In genomic region chr12:9470367-9470766, GRCh38 we compare ENCODE assay signal across 8 cellular contexts.
A peak's percentile ranks its signal among the peaks of the same experiment; 100 is the strongest.
DNase-seq lines count a peak whose midpoint lies in the region; ATAC-seq, FAIRE-seq and TF ChIP-seq lines count a peak whose summit lies in the region.
"Not testable (repeated sequence)": the region's sequence is repeated elsewhere in the genome, so short reads cannot be mapped to it uniquely, and the experiment has no call there.

No MANE protein-coding gene starts in this region.

- H3K27me3 ChIP-seq in CD4-positive, CD25-positive, alpha-beta regulatory T cell (ENCODE audit: control insufficient read depth, insufficient read depth, low read length) = not testable (repeated sequence)

- POLR2A ChIA-PET in activated CD4-positive, alpha-beta T cell treated with anti-CD3 and anti-CD28 coated beads, Interleukin-2, amount 10 ng/mL, durations not matched to agents 7 days and 5 days (lab: Charles Lee) = not testable (repeated sequence)

- TF ChIP-seq POLR2A in Raji (IDR thresholded peaks at IDR 0.05; ENCODE audit: insufficient read depth, low read depth, low read length) = peak; percentile 37; the same call in 1 of the 2 replicates

- not testable (repeated sequence) for H3K9me3 ChIP-seq in CD4-positive, CD25-positive, alpha-beta regulatory T cell (ENCODE audit: control insufficient read depth in 2 of 2, low read length in 2 of 2)

- DNase-seq in CD4-positive, CD25-positive, alpha-beta regulatory T cell = peak in 1 of 3 donors; percentile 27
- not testable (repeated sequence) for DNase-seq in GM18507 (ENCODE audit: extremely low spot score, insufficient read length, low read depth); activated CD4-positive, alpha-beta T cell treated with anti-CD3 and anti-CD28 coated beads, Interleukin-2, amount 10 ng/mL, durations not matched to agents 7 days and 5 days; effector memory CD8-positive, alpha-beta T cell; stimulated activated naive B cell treated with anti-CD40 and anti-IgM and Interleukin-4, amounts not matched to agents 10 μg/mL and 1 μg/mL and 100 μg/mL, for 72 hours

- H3K4me3 ChIP-seq in CD4-positive, CD25-positive, alpha-beta regulatory T cell (ENCODE audit: low read depth, low read length) = not testable (repeated sequence)

- H3K27ac Mint-ChIP-seq in CD4-positive, CD25-positive, alpha-beta regulatory T cell = peak overlapping the region in 2 of 3 donors; percentile 21 to 86
- H3K27ac Mint-ChIP-seq in activated CD4-positive, alpha-beta T cell treated with anti-CD3 and anti-CD28 coated beads, Interleukin-2, amount 10 ng/mL, durations not matched to agents 7 days and 5 days = peak overlapping the region; percentile 65
- peak overlapping the region; percentile 75 for H3K27ac Mint-ChIP-seq in activated T-helper 17 cell treated with anti-CD3 and anti-CD28 coated beads, Interleukin-2, amount 50 U/mL, for 72 hours
- peak overlapping the region; percentile 27 to 33 for H3K27ac Mint-ChIP-seq in effector memory CD8-positive, alpha-beta T cell
- not testable (repeated sequence) for H3K27ac Mint-ChIP-seq in stimulated activated naive B cell treated with anti-CD40 and anti-IgM and Interleukin-4, amounts not matched to agents 10 μg/mL and 1 μg/mL and 100 μg/mL, for 72 hours

- peaks cover 13% of the 10 kb centered on the region for H3K36me3 Mint-ChIP-seq in CD4-positive, CD25-positive, alpha-beta regulatory T cell
- H3K36me3 Mint-ChIP-seq in activated CD4-positive, alpha-beta T cell treated with anti-CD3 and anti-CD28 coated beads, Interleukin-2, amount 10 ng/mL, durations not matched to agents 7 days and 5 days (ENCODE audit: low read depth) = peaks cover 12% of the 10 kb centered on the region
- not testable (repeated sequence) for H3K36me3 Mint-ChIP-seq in activated T-helper 17 cell treated with anti-CD3 and anti-CD28 coated beads, Interleukin-2, amount 50 U/mL, for 72 hours (ENCODE audit: low read depth); effector memory CD8-positive, alpha-beta T cell (ENCODE audit: insufficient read depth); stimulated activated naive B cell treated with anti-CD40 and anti-IgM and Interleukin-4, amounts not matched to agents 10 μg/mL and 1 μg/mL and 100 μg/mL, for 72 hours

- H3K4me1 ChIP-seq in CD4-positive, CD25-positive, alpha-beta regulatory T cell (ENCODE audit: control insufficient read depth, insufficient read depth, low read length, poor library complexity, severe bottlenecking) = not testable (repeated sequence)

- peaks cover 11 to 24% (median 15%) of the 10 kb centered on the region in 4 donors for H3K4me1 Mint-ChIP-seq in CD4-positive, CD25-positive, alpha-beta regulatory T cell
- peaks cover 25% of the 10 kb centered on the region for H3K4me1 Mint-ChIP-seq in activated CD4-positive, alpha-beta T cell treated with anti-CD3 and anti-CD28 coated beads, Interleukin-2, amount 10 ng/mL, durations not matched to agents 7 days and 5 days
- H3K4me1 Mint-ChIP-seq in activated T-helper 17 cell treated with anti-CD3 and anti-CD28 coated beads, Interleukin-2, amount 50 U/mL, for 72 hours = peaks cover 10% of the 10 kb centered on the region
- peaks cover 13 to 21% of the 10 kb centered on the region in 2 donors for H3K4me1 Mint-ChIP-seq in effector memory CD8-positive, alpha-beta T cell (ENCODE audit: low read depth in 2 of 2)
- peaks cover 11 to 21% of the 10 kb centered on the region in 2 donors for H3K4me1 Mint-ChIP-seq in stimulated activated naive B cell treated with anti-CD40 and anti-IgM and Interleukin-4, amounts not matched to agents 10 μg/mL and 1 μg/mL and 100 μg/mL, for 72 hours

- FAIRE-seq in GM18507 (lab: Jason Lieb, UNC) = peak; percentile 59

- not testable (repeated sequence) for H3K27ac ChIP-seq in CD4-positive, CD25-positive, alpha-beta regulatory T cell (ENCODE audit: insufficient read depth, low read length, poor library complexity, severe bottlenecking)

- CTCF ChIA-PET in activated CD4-positive, alpha-beta T cell treated with anti-CD3 and anti-CD28 coated beads, Interleukin-2, amount 10 ng/mL, durations not matched to agents 7 days and 5 days (lab: Charles Lee) = interaction anchor here (1.2 kb wide), 1 partner anchor 139 kb away, joined by 4 read pairs; no protein-coding TSS in a partner anchor

- not testable (repeated sequence) for H3K36me3 ChIP-seq in CD4-positive, CD25-positive, alpha-beta regulatory T cell (ENCODE audit: control insufficient read depth, insufficient read depth, low read length)

- ATAC-seq in CD4-positive, CD25-positive, alpha-beta regulatory T cell (ENCODE audit: low read depth in 2 of 2) = peak in 1 of 2 donors; percentile 64
- ATAC-seq in HG02981 (IDR thresholded peaks at IDR 0.05; ENCODE audit: unreplicated experiment) = peak; percentile 43
- peak; percentile 68 for ATAC-seq in activated T-helper 17 cell treated with anti-CD3 and anti-CD28 coated beads, Interleukin-2, amount 50 U/mL, for 72 hours (replicated peaks)
- peak; percentile 26 for ATAC-seq in effector memory CD8-positive, alpha-beta T cell (replicated peaks)
- peak; percentile 88 to 91 for ATAC-seq in stimulated activated naive B cell treated with anti-CD40 and anti-IgM and Interleukin-4, amounts not matched to agents 10 μg/mL and 1 μg/mL and 100 μg/mL, for 72 hours (replicated peaks)

- H3K27me3 Mint-ChIP-seq in CD4-positive, CD25-positive, alpha-beta regulatory T cell; activated CD4-positive, alpha-beta T cell treated with anti-CD3 and anti-CD28 coated beads, Interleukin-2, amount 10 ng/mL, durations not matched to agents 7 days and 5 days; activated T-helper 17 cell treated with anti-CD3 and anti-CD28 coated beads, Interleukin-2, amount 50 U/mL, for 72 hours; effector memory CD8-positive, alpha-beta T cell; stimulated activated naive B cell treated with anti-CD40 and anti-IgM and Interleukin-4, amounts not matched to agents 10 μg/mL and 1 μg/mL and 100 μg/mL, for 72 hours: not testable (repeated sequence)

- H3K9me3 Mint-ChIP-seq in CD4-positive, CD25-positive, alpha-beta regulatory T cell; activated CD4-positive, alpha-beta T cell treated with anti-CD3 and anti-CD28 coated beads, Interleukin-2, amount 10 ng/mL, durations not matched to agents 7 days and 5 days; activated T-helper 17 cell treated with anti-CD3 and anti-CD28 coated beads, Interleukin-2, amount 50 U/mL, for 72 hours; effector memory CD8-positive, alpha-beta T cell; stimulated activated naive B cell treated with anti-CD40 and anti-IgM and Interleukin-4, amounts not matched to agents 10 μg/mL and 1 μg/mL and 100 μg/mL, for 72 hours: not testable (repeated sequence)

- not testable (repeated sequence) for H3K4me3 Mint-ChIP-seq in CD4-positive, CD25-positive, alpha-beta regulatory T cell; activated CD4-positive, alpha-beta T cell treated with anti-CD3 and anti-CD28 coated beads, Interleukin-2, amount 10 ng/mL, durations not matched to agents 7 days and 5 days; effector memory CD8-positive, alpha-beta T cell; stimulated activated naive B cell treated with anti-CD40 and anti-IgM and Interleukin-4, amounts not matched to agents 10 μg/mL and 1 μg/mL and 100 μg/mL, for 72 hours
- H3K4me3 Mint-ChIP-seq in activated T-helper 17 cell treated with anti-CD3 and anti-CD28 coated beads, Interleukin-2, amount 50 U/mL, for 72 hours = peak overlapping the region; percentile 42
